16 cellular contexts compared by ENCODE assay signal in the genomic region with DNA sequence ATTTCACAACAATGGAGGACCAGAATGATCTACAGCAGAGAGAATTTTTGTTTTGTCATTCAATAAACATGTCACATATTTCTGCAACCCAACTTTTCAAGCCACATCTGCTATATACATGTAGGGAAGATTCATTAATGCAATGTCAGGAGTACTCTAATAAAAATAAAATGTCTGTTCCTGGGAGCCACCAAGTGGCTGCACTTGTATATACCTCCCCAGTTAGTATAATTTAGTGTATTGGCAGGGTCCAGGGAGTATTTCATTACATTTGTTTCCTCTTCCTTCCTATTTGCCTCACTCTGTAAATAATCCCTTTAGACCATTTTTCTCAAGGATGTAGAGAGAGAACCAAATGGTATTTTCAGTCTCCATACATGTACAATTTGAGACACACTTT.
DNase-seq lines count a peak whose midpoint lies in the region; ATAC-seq and TF ChIP-seq lines count a peak whose summit lies in the region.
"Had no signal": no experiment of that assay in that cellular context is flagged by ENCODE, and none has a peak within 500 bp of the region (broad histone marks: within the 10 kb centered on the region; RNA-seq: fewer than 3 reads in every experiment).

No MANE protein-coding gene starts in this region.

- H3K27me3 ChIP-seq in left ventricle myocardium inferior (ENCODE audit: low read depth) (no peaks in the 10 kb centered on the region), right cardiac atrium (ENCODE audit: control insufficient read depth, insufficient read depth) (no peaks in the 10 kb centered on the region)
- H3K27me3 ChIP-seq: tibial nerve had no signal

- peak; percentile 28 for TF ChIP-seq CTCF in left ventricle myocardium inferior (IDR thresholded peaks at IDR 0.05; ENCODE audit: borderline replicate concordance)
- TF ChIP-seq CTCF in choroid plexus epithelial cell (conservative IDR thresholded peaks at IDR 0.05; ENCODE audit: low read depth, low read length), result peak; percentile 35
- TF ChIP-seq CTCF in type B pancreatic cell (conservative IDR thresholded peaks at IDR 0.05), result peak; percentile 57

- H3K27me3 Mint-ChIP-seq in type B pancreatic cell, result no peaks in the 10 kb centered on the region
- H3K27me3 Mint-ChIP-seq in stimulated activated memory B cell treated with anti-CD40 and anti-IgM and Interleukin-4, amounts not matched to agents 10 μg/mL and 1 μg/mL and 100 μg/mL, for 72 hours, result no peaks in the 10 kb centered on the region
- H3K27me3 Mint-ChIP-seq: activated naive CD4-positive, alpha-beta T cell treated with anti-CD3 and anti-CD28 coated beads, Interleukin-2, amount 10 ng/mL, durations not matched to agents 7 days and 5 days had no signal

- H3K27ac ChIP-seq in left ventricle myocardium inferior (replicated peaks) (no peak overlapping the region), right cardiac atrium (ENCODE audit: low read length) (no peak overlapping the region)
- H3K27ac ChIP-seq: tibial nerve had no signal

- DNase-seq in left ventricle myocardium inferior, result no peak
- no peak for DNase-seq in right cardiac atrium
- peak; percentile 1 for DNase-seq in NCI-H524 treated with DMSO at 0.1 percent for 48 hours (lab: John Stamatoyannopoulos, UW)
- DNase-seq in choroid plexus epithelial cell (ENCODE audit: low read depth), result peak; percentile 34
- DNase-seq in type B pancreatic cell (ENCODE audit: extremely low spot score, unreplicated experiment), result no peak
- DNase-seq in left lobe of liver (ENCODE audit: low spot score), result no peak
- DNase-seq: activated naive CD4-positive, alpha-beta T cell treated with anti-CD3 and anti-CD28 coated beads, Interleukin-2, amount 10 ng/mL, durations not matched to agents 7 days and 5 days; caudate nucleus; DND-41; NCI-H187; stimulated activated CD4-positive, alpha-beta T cell treated with anti-CD3 and anti-CD28 coated beads, Interleukin-1b, Interleukin-23, amount 100 ng/mL, for 48 hours; stimulated activated CD8-positive, alpha-beta memory T cell treated with anti-CD3 and anti-CD28 coated beads, Interleukin-4, amount 100 ng/mL, for 48 hours had no signal

- H3K4me3 Mint-ChIP-seq in type B pancreatic cell, result no peak overlapping the region
- H3K4me3 Mint-ChIP-seq in stimulated activated memory B cell treated with anti-CD40 and anti-IgM and Interleukin-4, amounts not matched to agents 10 μg/mL and 1 μg/mL and 100 μg/mL, for 72 hours, result no peak overlapping the region
- H3K4me3 Mint-ChIP-seq: activated naive CD4-positive, alpha-beta T cell treated with anti-CD3 and anti-CD28 coated beads, Interleukin-2, amount 10 ng/mL, durations not matched to agents 7 days and 5 days had no signal

- H3K4me1 ChIP-seq in left ventricle myocardium inferior (no peaks in the 10 kb centered on the region), right cardiac atrium (ENCODE audit: control insufficient read depth, insufficient read depth, low read length) (no peaks in the 10 kb centered on the region)
- H3K4me1 ChIP-seq: tibial nerve had no signal

- no peak overlapping the region for H3K4me3 ChIP-seq in left ventricle myocardium inferior
- no peak overlapping the region for H3K4me3 ChIP-seq in right cardiac atrium (ENCODE audit: low read length)
- no peak overlapping the region for H3K4me3 ChIP-seq in choroid plexus epithelial cell (ENCODE audit: low read depth, low read length)
- H3K4me3 ChIP-seq: SK-N-MC, tibial nerve had no signal

- H3K27ac Mint-ChIP-seq in type B pancreatic cell, result no peak overlapping the region
- no peak overlapping the region for H3K27ac Mint-ChIP-seq in stimulated activated memory B cell treated with anti-CD40 and anti-IgM and Interleukin-4, amounts not matched to agents 10 μg/mL and 1 μg/mL and 100 μg/mL, for 72 hours
- H3K27ac Mint-ChIP-seq: activated naive CD4-positive, alpha-beta T cell treated with anti-CD3 and anti-CD28 coated beads, Interleukin-2, amount 10 ng/mL, durations not matched to agents 7 days and 5 days had no signal

- ATAC-seq in right cardiac atrium (no peak), HG03457 (IDR thresholded peaks at IDR 0.05; ENCODE audit: unreplicated experiment) (no peak), left lobe of liver (no peak)
- ATAC-seq in stimulated activated memory B cell treated with anti-CD40 and anti-IgM and Interleukin-4, amounts not matched to agents 10 μg/mL and 1 μg/mL and 100 μg/mL, for 72 hours, result no peak

- intact Hi-C loops in left ventricle myocardium inferior (cut with micrococcal nuclease), result no loop called here
- intact Hi-C loops in right cardiac atrium (cut with DNase I), result no loop called here

- no peaks in the 10 kb centered on the region for H3K9me3 ChIP-seq in left ventricle myocardium inferior (replicated peaks)
- H3K9me3 ChIP-seq in right cardiac atrium (ENCODE audit: control insufficient read depth, low read length), result no peaks in the 10 kb centered on the region
- H3K9me3 ChIP-seq: tibial nerve had no signal

- no peaks in the 10 kb centered on the region for H3K36me3 ChIP-seq in left ventricle myocardium inferior
- H3K36me3 ChIP-seq: tibial nerve had no signal

- H3K4me1 Mint-ChIP-seq in type B pancreatic cell (ENCODE audit: unreplicated experiment), result no peaks in the 10 kb centered on the region
- no peaks in the 10 kb centered on the region for H3K4me1 Mint-ChIP-seq in stimulated activated memory B cell treated with anti-CD40 and anti-IgM and Interleukin-4, amounts not matched to agents 10 μg/mL and 1 μg/mL and 100 μg/mL, for 72 hours
- H3K4me1 Mint-ChIP-seq: activated naive CD4-positive, alpha-beta T cell treated with anti-CD3 and anti-CD28 coated beads, Interleukin-2, amount 10 ng/mL, durations not matched to agents 7 days and 5 days had no signal

- no peaks in the 10 kb centered on the region for H3K9me3 Mint-ChIP-seq in type B pancreatic cell
- H3K9me3 Mint-ChIP-seq in stimulated activated memory B cell treated with anti-CD40 and anti-IgM and Interleukin-4, amounts not matched to agents 10 μg/mL and 1 μg/mL and 100 μg/mL, for 72 hours, result peaks cover 5% of the 10 kb centered on the region
- H3K9me3 Mint-ChIP-seq: activated naive CD4-positive, alpha-beta T cell treated with anti-CD3 and anti-CD28 coated beads, Interleukin-2, amount 10 ng/mL, durations not matched to agents 7 days and 5 days had no signal

- H3K36me3 Mint-ChIP-seq in type B pancreatic cell, result no peaks in the 10 kb centered on the region
- H3K36me3 Mint-ChIP-seq in stimulated activated memory B cell treated with anti-CD40 and anti-IgM and Interleukin-4, amounts not matched to agents 10 μg/mL and 1 μg/mL and 100 μg/mL, for 72 hours, result no peaks in the 10 kb centered on the region
- H3K36me3 Mint-ChIP-seq: activated naive CD4-positive, alpha-beta T cell treated with anti-CD3 and anti-CD28 coated beads, Interleukin-2, amount 10 ng/mL, durations not matched to agents 7 days and 5 days had no signal

Comparison
In these comparisons a context has a peak if more than half of its experiments do, and no peak if none do; other contexts are left out.
1. DNase-seq: peak in NCI-H524 treated with DMSO at 0.1 percent for 48 hours (single experiment) and choroid plexus epithelial cell (single experiment); none in left ventricle myocardium inferior (single experiment), right cardiac atrium (0 of 3), type B pancreatic cell (single experiment) and left lobe of liver (single experiment).
2. Peak in every context shown above with its lines, with median percentiles within 50 percentile points of each other: CTCF ChIP-seq.